Comparison of ENCODE assay signal across 1 cellular context in genomic region chr22:40238425-40239344, GRCh38.
TF ChIP-seq lines count a peak whose summit lies in the region.

No MANE protein-coding gene starts in this region.

TF ChIP-seq in GM23338, 12 proteins besides CTCF, POLR2A, EP300 and RAD21 (continued from another document):
- TF ChIP-seq, protein P1, sequence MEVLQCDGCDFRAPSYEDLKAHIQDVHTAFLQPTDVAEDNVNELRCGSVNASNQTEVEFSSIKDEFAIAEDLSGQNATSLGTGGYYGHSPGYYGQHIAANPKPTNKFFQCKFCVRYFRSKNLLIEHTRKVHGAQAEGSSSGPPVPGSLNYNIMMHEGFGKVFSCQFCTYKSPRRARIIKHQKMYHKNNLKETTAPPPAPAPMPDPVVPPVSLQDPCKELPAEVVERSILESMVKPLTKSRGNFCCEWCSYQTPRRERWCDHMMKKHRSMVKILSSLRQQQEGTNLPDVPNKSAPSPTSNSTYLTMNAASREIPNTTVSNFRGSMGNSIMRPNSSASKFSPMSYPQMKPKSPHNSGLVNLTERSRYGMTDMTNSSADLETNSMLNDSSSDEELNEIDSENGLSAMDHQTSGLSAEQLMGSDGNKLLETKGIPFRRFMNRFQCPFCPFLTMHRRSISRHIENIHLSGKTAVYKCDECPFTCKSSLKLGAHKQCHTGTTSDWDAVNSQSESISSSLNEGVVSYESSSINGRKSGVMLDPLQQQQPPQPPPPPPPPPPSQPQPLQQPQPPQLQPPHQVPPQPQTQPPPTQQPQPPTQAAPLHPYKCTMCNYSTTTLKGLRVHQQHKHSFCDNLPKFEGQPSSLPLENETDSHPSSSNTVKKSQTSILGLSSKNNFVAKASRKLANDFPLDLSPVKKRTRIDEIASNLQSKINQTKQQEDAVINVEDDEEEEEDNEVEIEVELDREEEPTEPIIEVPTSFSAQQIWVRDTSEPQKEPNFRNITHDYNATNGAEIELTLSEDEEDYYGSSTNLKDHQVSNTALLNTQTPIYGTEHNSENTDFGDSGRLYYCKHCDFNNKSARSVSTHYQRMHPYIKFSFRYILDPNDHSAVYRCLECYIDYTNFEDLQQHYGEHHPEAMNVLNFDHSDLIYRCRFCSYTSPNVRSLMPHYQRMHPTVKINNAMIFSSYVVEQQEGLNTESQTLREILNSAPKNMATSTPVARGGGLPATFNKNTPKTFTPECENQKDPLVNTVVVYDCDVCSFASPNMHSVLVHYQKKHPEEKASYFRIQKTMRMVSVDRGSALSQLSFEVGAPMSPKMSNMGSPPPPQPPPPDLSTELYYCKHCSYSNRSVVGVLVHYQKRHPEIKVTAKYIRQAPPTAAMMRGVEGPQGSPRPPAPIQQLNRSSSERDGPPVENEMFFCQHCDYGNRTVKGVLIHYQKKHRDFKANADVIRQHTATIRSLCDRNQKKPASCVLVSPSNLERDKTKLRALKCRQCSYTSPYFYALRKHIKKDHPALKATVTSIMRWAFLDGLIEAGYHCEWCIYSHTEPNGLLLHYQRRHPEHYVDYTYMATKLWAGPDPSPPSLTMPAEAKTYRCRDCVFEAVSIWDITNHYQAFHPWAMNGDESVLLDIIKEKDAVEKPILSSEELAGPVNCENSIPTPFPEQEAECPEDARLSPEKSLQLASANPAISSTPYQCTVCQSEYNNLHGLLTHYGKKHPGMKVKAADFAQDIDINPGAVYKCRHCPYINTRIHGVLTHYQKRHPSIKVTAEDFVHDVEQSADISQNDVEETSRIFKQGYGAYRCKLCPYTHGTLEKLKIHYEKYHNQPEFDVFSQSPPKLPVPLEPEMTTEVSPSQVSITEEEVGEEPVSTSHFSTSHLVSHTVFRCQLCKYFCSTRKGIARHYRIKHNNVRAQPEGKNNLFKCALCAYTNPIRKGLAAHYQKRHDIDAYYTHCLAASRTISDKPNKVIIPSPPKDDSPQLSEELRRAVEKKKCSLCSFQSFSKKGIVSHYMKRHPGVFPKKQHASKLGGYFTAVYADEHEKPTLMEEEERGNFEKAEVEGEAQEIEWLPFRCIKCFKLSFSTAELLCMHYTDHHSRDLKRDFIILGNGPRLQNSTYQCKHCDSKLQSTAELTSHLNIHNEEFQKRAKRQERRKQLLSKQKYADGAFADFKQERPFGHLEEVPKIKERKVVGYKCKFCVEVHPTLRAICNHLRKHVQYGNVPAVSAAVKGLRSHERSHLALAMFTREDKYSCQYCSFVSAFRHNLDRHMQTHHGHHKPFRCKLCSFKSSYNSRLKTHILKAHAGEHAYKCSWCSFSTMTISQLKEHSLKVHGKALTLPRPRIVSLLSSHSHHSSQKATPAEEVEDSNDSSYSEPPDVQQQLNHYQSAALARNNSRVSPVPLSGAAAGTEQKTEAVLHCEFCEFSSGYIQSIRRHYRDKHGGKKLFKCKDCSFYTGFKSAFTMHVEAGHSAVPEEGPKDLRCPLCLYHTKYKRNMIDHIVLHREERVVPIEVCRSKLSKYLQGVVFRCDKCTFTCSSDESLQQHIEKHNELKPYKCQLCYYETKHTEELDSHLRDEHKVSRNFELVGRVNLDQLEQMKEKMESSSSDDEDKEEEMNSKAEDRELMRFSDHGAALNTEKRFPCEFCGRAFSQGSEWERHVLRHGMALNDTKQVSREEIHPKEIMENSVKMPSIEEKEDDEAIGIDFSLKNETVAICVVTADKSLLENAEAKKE (CRISPR knock-in tag; IDR thresholded peaks at IDR 0.05) = no peak
- TF ChIP-seq NANOG (IDR thresholded peaks at IDR 0.05; ENCODE audit: borderline replicate concordance) = no peak
- TF ChIP-seq JUNB (IDR thresholded peaks at IDR 0.05; ENCODE audit: unreplicated experiment) = no peak
